Comparison of ENCODE assay signal across 19 cellular contexts in genomic region chr10:45004661-45005060, GRCh38.
"Had no signal": no experiment of that assay in that cellular context is flagged by ENCODE, and none has a peak within 500 bp of the region (broad histone marks: within the 10 kb centered on the region; RNA-seq: fewer than 3 reads in every experiment).

No MANE protein-coding gene starts in this region.

- DNase-seq: colonic mucosa; cortex of kidney; effector CD8-positive, alpha-beta T cell; effector memory CD8-positive, alpha-beta T cell; endodermal cell; esophagus squamous epithelium; foreskin fibroblast; foreskin melanocyte; gastrocnemius medialis; glutamatergic neuron; heart left ventricle; hypothalamus; left cardiac atrium; left lung; left ventricle myocardium superior; lower lobe of right lung; mesenchymal stem cell had no signal

- H3K27ac Mint-ChIP-seq: dendritic cell treated with granulocyte-macrophage colony-stimulating factor and Interleukin-4, amounts not matched to agents 40 ng/mL and 50 ng/mL, for 4 days; endodermal cell; mesothelial cell of epicardium had no signal

- ATAC-seq: effector memory CD8-positive, alpha-beta T cell; gastrocnemius medialis; heart left ventricle; left cardiac atrium; left lung; left ventricle myocardium superior; lower lobe of right lung had no signal

- H3K4me3 Mint-ChIP-seq: dendritic cell treated with granulocyte-macrophage colony-stimulating factor and Interleukin-4, amounts not matched to agents 40 ng/mL and 50 ng/mL, for 4 days; effector memory CD8-positive, alpha-beta T cell; endodermal cell; mesothelial cell of epicardium had no signal

- H3K27me3 Mint-ChIP-seq: dendritic cell treated with granulocyte-macrophage colony-stimulating factor and Interleukin-4, amounts not matched to agents 40 ng/mL and 50 ng/mL, for 4 days; effector memory CD8-positive, alpha-beta T cell had no signal

- H3K9me3 Mint-ChIP-seq: dendritic cell treated with granulocyte-macrophage colony-stimulating factor and Interleukin-4, amounts not matched to agents 40 ng/mL and 50 ng/mL, for 4 days; effector memory CD8-positive, alpha-beta T cell; mesothelial cell of epicardium had no signal
